Comparison of ENCODE assay signal across 23 cellular contexts in the genomic region with DNA sequence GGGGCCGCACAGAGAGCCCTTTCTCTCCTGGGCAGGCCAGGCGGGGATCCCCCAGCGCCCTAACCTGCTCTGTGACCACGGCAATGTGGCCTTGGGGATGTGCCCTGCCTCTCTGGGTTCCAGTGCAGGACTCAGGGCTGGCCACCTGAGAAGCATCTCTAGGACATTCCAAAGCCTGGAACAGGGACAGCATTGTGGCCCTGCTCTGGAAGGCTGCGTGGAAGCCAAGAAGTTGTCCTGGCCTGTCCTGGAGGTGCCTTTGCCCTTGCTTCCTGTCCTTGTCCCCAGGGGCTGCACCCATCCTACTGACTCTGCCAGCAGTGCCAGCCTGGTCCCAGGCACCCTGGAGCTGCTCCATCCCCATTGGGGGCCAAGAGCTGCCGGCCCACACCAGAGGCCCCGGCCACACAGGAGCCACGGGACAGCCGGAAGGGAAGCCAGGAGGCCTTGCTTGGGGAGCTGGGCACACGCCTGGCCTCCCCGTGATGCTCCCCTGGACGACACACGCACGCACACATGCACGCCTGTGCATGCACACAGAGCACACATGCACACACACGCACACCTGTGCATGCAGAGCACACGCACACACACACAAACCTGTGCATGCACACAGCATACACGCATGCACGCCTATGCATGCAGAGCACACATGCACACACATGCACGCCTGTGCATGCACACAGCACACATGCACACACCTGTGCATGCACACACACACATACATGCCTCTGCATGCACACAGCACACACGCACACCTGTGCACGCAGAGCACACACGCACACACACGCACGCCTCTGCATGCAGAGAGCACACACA. TPM values are rescaled to one million over a fixed set of nuclear protein-coding genes. Genes with fewer than 3 reads are reported as not detected.
DNase-seq lines count a peak whose midpoint lies in the region; ATAC-seq, FAIRE-seq and TF ChIP-seq lines count a peak whose summit lies in the region.
"Had no signal": no experiment of that assay in that cellular context is flagged by ENCODE, and none has a peak within 500 bp of the region (broad histone marks: within the 10 kb centered on the region; RNA-seq: fewer than 3 reads in every experiment).

No MANE protein-coding gene starts in this region.

- H2BK15ac ChIP-seq in mesenchymal stem cell (ENCODE audit: low read depth, poor library complexity, severe bottlenecking), result no peak overlapping the region

- TF ChIP-seq POLR2A in A549 (IDR thresholded peaks at IDR 0.05; ENCODE audit: low read length), result no peak
- no peak for TF ChIP-seq POLR2A in breast epithelium (IDR thresholded peaks at IDR 0.05)

- H2AK5ac ChIP-seq in mesenchymal stem cell (ENCODE audit: low read length, severe bottlenecking), result no peak overlapping the region

- H3K9me3 ChIP-seq in A549, result no peaks in the 10 kb centered on the region
- no peaks in the 10 kb centered on the region for H3K9me3 ChIP-seq in breast epithelium
- H3K9me3 ChIP-seq in mesenchymal stem cell (ENCODE audit: control insufficient read depth, low read length), result no peaks in the 10 kb centered on the region
- H3K9me3 ChIP-seq in naive thymus-derived CD4-positive, alpha-beta T cell (ENCODE audit: control insufficient read depth in 2 of 3, low read length in 3 of 3), result no peaks in the 10 kb centered on the region
- H3K9me3 ChIP-seq: BLaER1 treated with 17β-estradiol and CSF1 and Interleukin-3, amounts not matched to agents 10 nM and 100 nM; colonic mucosa; heart left ventricle; mucosa of descending colon; uterus had no signal

- no peak overlapping the region for H3K23ac ChIP-seq in mesenchymal stem cell (ENCODE audit: low read length in 2 of 2)

- TF ChIP-seq RAD21 in A549 (conservative IDR thresholded peaks at IDR 0.05 in 1 of 2, IDR thresholded peaks at IDR 0.05 in 1 of 2), result no peak

- 91% methylated on average over 19 of the region's 25 CpGs for WGBS in A549 (ENCODE audit: missing lambda C conversion rate)
- 97% methylated on average over 25 of the region's 25 CpGs for WGBS in mesenchymal stem cell

- H3K36me3 Mint-ChIP-seq in HFFc6 (ENCODE audit: low read depth), result peaks cover 9% of the 10 kb centered on the region
- peaks cover 3 to 21% (median 4%) of the 10 kb centered on the region in 5 donors for H3K36me3 Mint-ChIP-seq in naive thymus-derived CD4-positive, alpha-beta T cell

- no peak overlapping the region for H3K4me3 Mint-ChIP-seq in HFFc6
- H3K4me3 Mint-ChIP-seq in naive thymus-derived CD4-positive, alpha-beta T cell, result no peak overlapping the region
- H3K4me3 Mint-ChIP-seq: activated naive CD4-positive, alpha-beta T cell treated with anti-CD3 and anti-CD28 coated beads, Interleukin-2, amount 50 U/mL, for 24 hours; GM23338 had no signal

- peaks cover 6% of the 10 kb centered on the region; the same call in 1 of the 2 replicates for H3K4me1 Mint-ChIP-seq in HFFc6 (ENCODE audit: low read depth)
- H3K4me1 Mint-ChIP-seq in naive thymus-derived CD4-positive, alpha-beta T cell, result peaks cover 0 to 21% (median 0%) of the 10 kb centered on the region in 7 donors

- H3K14ac ChIP-seq in mesenchymal stem cell (ENCODE audit: low read length in 2 of 2), result peak overlapping the region in 1 of 2 experiments; percentile 76

- H2AFZ ChIP-seq in mesenchymal stem cell (ENCODE audit: low read depth, low read length), result no peak overlapping the region
- H2AFZ ChIP-seq: GM23338 had no signal

- H2BK12ac ChIP-seq in mesenchymal stem cell (ENCODE audit: low read length in 2 of 2), result no peak overlapping the region

- H4K91ac ChIP-seq in mesenchymal stem cell (ENCODE audit: low read length), result peak overlapping the region; percentile 0

- H3K4me3 ChIP-seq in A549, result no peak overlapping the region
- no peak overlapping the region for H3K4me3 ChIP-seq in breast epithelium
- H3K4me3 ChIP-seq in mesenchymal stem cell (ENCODE audit: insufficient read depth in 1 of 2, low read depth in 1 of 2, low read length in 2 of 2), result peak overlapping the region in 1 of 2 experiments; percentile 41
- no peak overlapping the region for H3K4me3 ChIP-seq in naive thymus-derived CD4-positive, alpha-beta T cell (ENCODE audit: low read length)
- H3K4me3 ChIP-seq: BLaER1 treated with 17β-estradiol and CSF1 and Interleukin-3, amounts not matched to agents 10 nM and 100 nM; colonic mucosa; GM23338; heart left ventricle; mucosa of descending colon; uterus had no signal

- peak overlapping the region; percentile 42; the same call in 1 of the 2 replicates for H3K27ac Mint-ChIP-seq in HFFc6
- H3K27ac Mint-ChIP-seq in naive thymus-derived CD4-positive, alpha-beta T cell, result no peak overlapping the region
- H3K27ac Mint-ChIP-seq: activated naive CD4-positive, alpha-beta T cell treated with anti-CD3 and anti-CD28 coated beads, Interleukin-2, amount 50 U/mL, for 24 hours; GM23338 had no signal

- H3K4me2 ChIP-seq in A549 (peak overlapping the region; percentile 53), mesenchymal stem cell (ENCODE audit: low read length, poor library complexity, severe bottlenecking) (no peak overlapping the region)
- H3K4me2 ChIP-seq: GM23338 had no signal

- intact Hi-C loops in breast epithelium (cut with DNase I; ENCODE audit: low total_unique reads), result no loop called here
- intact Hi-C loops in naive thymus-derived CD4-positive, alpha-beta T cell (cut with micrococcal nuclease), result no loop called here

- no peaks in the 10 kb centered on the region for H3K9me3 Mint-ChIP-seq in HFFc6
- H3K9me3 Mint-ChIP-seq in naive thymus-derived CD4-positive, alpha-beta T cell, result no peaks in the 10 kb centered on the region
- H3K9me3 Mint-ChIP-seq: activated naive CD4-positive, alpha-beta T cell treated with anti-CD3 and anti-CD28 coated beads, Interleukin-2, amount 50 U/mL, for 24 hours; activated T-cell treated with anti-CD3 and anti-CD28 coated beads, Interleukin-2, amount 50 U/mL, for 72 hours; GM23338 had no signal

- peaks cover 15% of the 10 kb centered on the region for H3K4me1 ChIP-seq in A549
- H3K4me1 ChIP-seq in breast epithelium, result no peaks in the 10 kb centered on the region
- H3K4me1 ChIP-seq in mesenchymal stem cell (ENCODE audit: control insufficient read depth, insufficient read depth, low read depth, low read length), result peaks cover 18% of the 10 kb centered on the region
- H3K4me1 ChIP-seq in naive thymus-derived CD4-positive, alpha-beta T cell (ENCODE audit: control insufficient read depth in 2 of 2, insufficient read depth in 2 of 2, low read length in 2 of 2), result peaks cover 0 to 3% of the 10 kb centered on the region in 2 donors
- H3K4me1 ChIP-seq: colonic mucosa, uterus had no signal

- no peak overlapping the region for H2BK120ac ChIP-seq in mesenchymal stem cell (ENCODE audit: low read depth, low read length)

- TF ChIP-seq EP300 in A549 (IDR thresholded peaks at IDR 0.05), result no peak

- ATAC-seq in A549 (peak in 1 of 2 experiments; percentile 17; a peak in 3 of 6 replicates), HG03457 (IDR thresholded peaks at IDR 0.05; ENCODE audit: unreplicated experiment) (no peak)
- ATAC-seq in naive thymus-derived CD4-positive, alpha-beta T cell, result no peak
- ATAC-seq: GM23338 had no signal

- H3K36me3 ChIP-seq in breast epithelium (no peaks in the 10 kb centered on the region), mesenchymal stem cell (ENCODE audit: control insufficient read depth in 1 of 2, insufficient read depth in 2 of 2, low read depth in 1 of 2, low read length in 2 of 2) (peaks cover 11 to 59% of the 10 kb centered on the region in 2 experiments)
- peaks cover 0 to 15% (median 4%) of the 10 kb centered on the region in 3 experiments for H3K36me3 ChIP-seq in naive thymus-derived CD4-positive, alpha-beta T cell (ENCODE audit: control insufficient read depth in 2 of 3, insufficient read depth in 3 of 3, low read length in 3 of 3)
- H3K36me3 ChIP-seq: colonic mucosa, uterus had no signal

- H3K9ac ChIP-seq in mesenchymal stem cell (ENCODE audit: low read length), result peak overlapping the region; percentile 21

- DNase-seq in A549 (ENCODE audit: low read depth in 1 of 2, low spot score in 1 of 2), result no peak
- DNase-seq in HFFc6, result no peak
- no peak for DNase-seq in breast epithelium (ENCODE audit: low spot score in 2 of 2)
- no peak for DNase-seq in mesenchymal stem cell
- no peak for DNase-seq in caudate nucleus (lab: John Stamatoyannopoulos, UW)
- DNase-seq in naive thymus-derived CD4-positive, alpha-beta T cell, result no peak
- DNase-seq in activated T-cell treated with anti-CD3 and anti-CD28 coated beads for 4 hours, result no peak
- DNase-seq: activated CD4-positive, alpha-beta T cell treated with anti-CD3 and anti-CD28 coated beads for 1 hour; colonic mucosa; NCI-H1105 treated with DMSO at 0.1 percent for 48 hours; NCI-H2107; NCI-H510A treated with DMSO at 0.1 percent for 48 hours; SHP77; uterus had no signal

- no peak overlapping the region for H2BK5ac ChIP-seq in mesenchymal stem cell (ENCODE audit: low read depth, low read length, poor library complexity, severe bottlenecking)

- CTCF ChIA-PET in A549 (lab: Yijun Ruan, JAX), result no interaction called here
- CTCF ChIA-PET in naive thymus-derived CD4-positive, alpha-beta T cell (lab: Charles Lee), result no interaction called here

- peaks cover 22% of the 10 kb centered on the region for H3K79me1 ChIP-seq in mesenchymal stem cell (replicated peaks; ENCODE audit: low read length, poor library complexity, severe bottlenecking)

- FAIRE-seq in A549 (lab: Jason Lieb, UNC), result no peak
- FAIRE-seq: endometrium, G401.6 had no signal

- no peak overlapping the region for H3K4ac ChIP-seq in mesenchymal stem cell (ENCODE audit: low read depth in 1 of 2, low read length in 2 of 2)

- peak overlapping the region; percentile 36 to 68; a peak in 3 of 6 replicates for H3K27ac ChIP-seq in A549
- peak overlapping the region; percentile 50 to 52 for H3K27ac ChIP-seq in breast epithelium
- no peak overlapping the region for H3K27ac ChIP-seq in mesenchymal stem cell (ENCODE audit: low read length, poor library complexity, severe bottlenecking)
- H3K27ac ChIP-seq in caudate nucleus (ENCODE audit: low read depth, low read length), result no peak overlapping the region
- no peak overlapping the region for H3K27ac ChIP-seq in naive thymus-derived CD4-positive, alpha-beta T cell (ENCODE audit: low read depth, low read length)
- H3K27ac ChIP-seq: colonic mucosa, uterus had no signal

- POLR2A ChIA-PET in A549 (lab: Yijun Ruan, JAX), result no interaction called here
- POLR2A ChIA-PET in naive thymus-derived CD4-positive, alpha-beta T cell (lab: Charles Lee), result no interaction called here

- H3K18ac ChIP-seq in mesenchymal stem cell (ENCODE audit: low read depth in 1 of 2, low read length in 2 of 2), result no peak overlapping the region

- H3K27me3 ChIP-seq in breast epithelium (no peaks in the 10 kb centered on the region), mesenchymal stem cell (ENCODE audit: control insufficient read depth in 1 of 2, insufficient read depth in 1 of 2, low read length in 2 of 2) (no peaks in the 10 kb centered on the region)
- no peaks in the 10 kb centered on the region for H3K27me3 ChIP-seq in naive thymus-derived CD4-positive, alpha-beta T cell (ENCODE audit: control insufficient read depth in 2 of 2, insufficient read depth in 2 of 2, low read length in 2 of 2)
- H3K27me3 ChIP-seq: BLaER1 treated with 17β-estradiol and CSF1 and Interleukin-3, amounts not matched to agents 10 nM and 100 nM; colonic mucosa; heart left ventricle; uterus had no signal

- H4K8ac ChIP-seq in mesenchymal stem cell (ENCODE audit: low read length), result no peak overlapping the region

- H3K27me3 Mint-ChIP-seq in HFFc6 (ENCODE audit: insufficient read depth), result peaks cover 4% of the 10 kb centered on the region; the same call in 1 of the 2 replicates
- no peaks in the 10 kb centered on the region for H3K27me3 Mint-ChIP-seq in naive thymus-derived CD4-positive, alpha-beta T cell
- H3K27me3 Mint-ChIP-seq: activated naive CD4-positive, alpha-beta T cell treated with anti-CD3 and anti-CD28 coated beads, Interleukin-2, amount 50 U/mL, for 24 hours had no signal

- TF ChIP-seq CTCF in A549 (IDR thresholded peaks at IDR 0.05) (no peak), HFFc6 (IDR thresholded peaks at IDR 0.05) (no peak), breast epithelium (IDR thresholded peaks at IDR 0.05) (no peak)

RNA-seq across cellular contexts. Expression of a gene that starts 20.1 kb away (rescaled TPM):
- polyA plus RNA-seq in A549 (2011; rRNA removed), result 8.6 and 11.0 TPM in 2 replicates
- 7.1 and 7.8 TPM in 2 replicates for polyA plus RNA-seq in A549 (2012; cell fraction: cytosol; rRNA removed)
- 8.5 and 11.2 TPM in 2 replicates for polyA plus RNA-seq in A549 (2012; cell fraction: nucleus; rRNA removed)
- polyA plus RNA-seq in A549 (2017; fragmentation: RNase III; extraction: RNeasy Plus Mini Kit Qiagen cat#74134 plus additional on column Dnase treatment), result 14.6 to 16.6 TPM (median 15.0 TPM) in 3 replicates
- 41.1 and 49.9 TPM in 2 replicates for polyA minus RNA-seq in A549 (2011; rRNA and poly(A)+ RNA removed)
- total RNA-seq in HFFc6 (2021; fragmentation: NEBNext Ultra II Directional; extraction: Animal tissue kit (Norgen Biotek cat#: 25700)), result 10 to 100 TPM; 14.9 to 22.8 (median 18.1) TPM
- 10 to 100 TPM; 25.0 to 29.8 (median 29.0) TPM for total RNA-seq in breast epithelium
- 14.3 TPM for polyA plus RNA-seq in mesenchymal stem cell (2013, experiment 1 of 2)
- 16.0 TPM for polyA plus RNA-seq in mesenchymal stem cell (2013, experiment 2 of 2)
- 10 to 100 TPM; 16.4 to 34.3 (median 23.6) TPM for total RNA-seq in naive thymus-derived CD4-positive, alpha-beta T cell
- polyA plus RNA-seq in naive thymus-derived CD4-positive, alpha-beta T cell, result 1 to 10 TPM in 1 of 2 donors, under 1 TPM in 1; 0.65 to 4.0 TPM

RNA-seq across cellular contexts. Expression of a gene that starts 33.8 kb away (rescaled TPM):
- polyA plus RNA-seq in A549 (2011; rRNA removed) (31.5 and 37.6 TPM in 2 replicates), A549 (2017; fragmentation: RNase III; extraction: RNeasy Plus Mini Kit Qiagen cat#74134 plus additional on column Dnase treatment) (28.7 to 30.8 TPM (median 29.8 TPM) in 3 replicates)
- 55.0 and 56.4 TPM in 2 replicates for polyA plus RNA-seq in A549 (2012; cell fraction: cytosol; rRNA removed)
- 44.6 and 56.7 TPM in 2 replicates for polyA plus RNA-seq in A549 (2012; cell fraction: nucleus; rRNA removed)
- polyA minus RNA-seq in A549 (2011; rRNA and poly(A)+ RNA removed), result 21.2 and 21.9 TPM in 2 replicates
- total RNA-seq in HFFc6 (2021; fragmentation: NEBNext Ultra II Directional; extraction: Animal tissue kit (Norgen Biotek cat#: 25700)), result 10 to 100 TPM; 27.9 to 33.6 (median 31.2) TPM
- 10 to 100 TPM; 39.2 to 53.0 (median 45.6) TPM for total RNA-seq in breast epithelium
- 28.9 TPM for polyA plus RNA-seq in mesenchymal stem cell (2013, experiment 1 of 2)
- polyA plus RNA-seq in mesenchymal stem cell (2013, experiment 2 of 2), result 28.1 TPM
- total RNA-seq in naive thymus-derived CD4-positive, alpha-beta T cell, result 10 to 100 TPM; 28.6 to 36.1 (median 32.2) TPM
- 10 to 100 TPM; 19.6 to 24.8 TPM for polyA plus RNA-seq in naive thymus-derived CD4-positive, alpha-beta T cell

Comparison
In these comparisons a context has a peak if more than half of its experiments do, and no peak if none do; other contexts are left out.
1. H3K27ac ChIP-seq: peak in A549 (2 of 2) and breast epithelium (2 of 2); none in mesenchymal stem cell (single experiment), caudate nucleus (single experiment) and naive thymus-derived CD4-positive, alpha-beta T cell (single experiment).